ENCODE assay signal across 1 cellular context in genomic region chr12:123421314-123421713, GRCh38.
TF ChIP-seq lines count a peak whose summit lies in the region.

No MANE protein-coding gene starts in this region.

TF ChIP-seq in H1, 55 proteins besides CTCF, POLR2A, EP300 and RAD21:
- TF ChIP-seq, protein P1, sequence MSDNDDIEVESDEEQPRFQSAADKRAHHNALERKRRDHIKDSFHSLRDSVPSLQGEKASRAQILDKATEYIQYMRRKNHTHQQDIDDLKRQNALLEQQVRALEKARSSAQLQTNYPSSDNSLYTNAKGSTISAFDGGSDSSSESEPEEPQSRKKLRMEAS (IDR thresholded peaks at IDR 0.05) = no peak
- TF ChIP-seq BCL11A (IDR thresholded peaks at IDR 0.05; ENCODE audit: low read depth in 2 of 2, low read length in 2 of 2) (no peak), CBX8 (IDR thresholded peaks at IDR 0.05; ENCODE audit: borderline replicate concordance, low read depth, low read length) (no peak), MAFK (IDR thresholded peaks at IDR 0.05; ENCODE audit: low read depth, low read length) (no peak), ASH2L (IDR thresholded peaks at IDR 0.05; ENCODE audit: low read length) (no peak), CREB1 (IDR thresholded peaks at IDR 0.05) (no peak), JUND (IDR thresholded peaks at IDR 0.05; ENCODE audit: low read length) (no peak)
- TF ChIP-seq, protein P2, sequence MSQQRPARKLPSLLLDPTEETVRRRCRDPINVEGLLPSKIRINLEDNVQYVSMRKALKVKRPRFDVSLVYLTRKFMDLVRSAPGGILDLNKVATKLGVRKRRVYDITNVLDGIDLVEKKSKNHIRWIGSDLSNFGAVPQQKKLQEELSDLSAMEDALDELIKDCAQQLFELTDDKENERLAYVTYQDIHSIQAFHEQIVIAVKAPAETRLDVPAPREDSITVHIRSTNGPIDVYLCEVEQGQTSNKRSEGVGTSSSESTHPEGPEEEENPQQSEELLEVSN (IDR thresholded peaks at IDR 0.05) = no peak
